8 cellular contexts compared by ENCODE assay signal in genomic region chr1:75725256-75725655, GRCh38. TPM values are rescaled to one million over a fixed set of nuclear protein-coding genes. Genes with fewer than 3 reads are reported as not detected.
DNase-seq lines count a peak whose midpoint lies in the region; ATAC-seq lines count a peak whose summit lies in the region.

No MANE protein-coding gene starts in this region.

- H3K27ac Mint-ChIP-seq in activated T-cell treated with anti-CD3 and anti-CD28 coated beads, Interleukin-2, amount 50 U/mL, for 72 hours: peak overlapping the region; percentile 98
- peak overlapping the region; percentile 95 for H3K27ac Mint-ChIP-seq in activated naive CD8-positive, alpha-beta T cell

- peaks cover 0 to 2% of the 10 kb centered on the region in 2 donors for H3K9me3 Mint-ChIP-seq in activated T-cell treated with anti-CD3 and anti-CD28 coated beads, Interleukin-2, amount 50 U/mL, for 72 hours
- no peaks in the 10 kb centered on the region for H3K9me3 Mint-ChIP-seq in activated naive CD8-positive, alpha-beta T cell (ENCODE audit: low read depth)

- H3K36me3 ChIP-seq in iPS-20b (ENCODE audit: insufficient read depth, low read depth, low read length): no peaks in the 10 kb centered on the region; the same call in 1 of the 2 replicates
- no peaks in the 10 kb centered on the region for H3K36me3 ChIP-seq in stomach smooth muscle (ENCODE audit: control insufficient read depth in 2 of 2, insufficient read depth in 2 of 2, low read length in 2 of 2)

- H3K9ac ChIP-seq in iPS-20b (ENCODE audit: low read depth, low read length) (peak overlapping the region; percentile 90), stomach smooth muscle (ENCODE audit: low read length in 2 of 2) (peak overlapping the region; percentile 94)

- H3K9me3 ChIP-seq in iPS-20b (ENCODE audit: insufficient read depth, low read depth, low read length) (no peaks in the 10 kb centered on the region; the same call in 1 of the 2 replicates), stomach smooth muscle (ENCODE audit: control insufficient read depth in 2 of 2, low read length in 2 of 2) (no peaks in the 10 kb centered on the region)

- H3K4me1 ChIP-seq in iPS-20b (ENCODE audit: insufficient read depth, low read length) (peaks cover 19% of the 10 kb centered on the region; the same call in 1 of the 2 replicates), stomach smooth muscle (ENCODE audit: control insufficient read depth, insufficient read depth, low read length) (peaks cover 7% of the 10 kb centered on the region)

- H3K27ac ChIP-seq in iPS-20b (ENCODE audit: low read length): no peak overlapping the region
- peak overlapping the region; percentile 88 for H3K27ac ChIP-seq in stomach smooth muscle (ENCODE audit: low read length)

- peak overlapping the region; percentile 95 to 97 for H3K4me3 Mint-ChIP-seq in activated T-cell treated with anti-CD3 and anti-CD28 coated beads, Interleukin-2, amount 50 U/mL, for 72 hours
- peak overlapping the region; percentile 98 for H3K4me3 Mint-ChIP-seq in activated naive CD8-positive, alpha-beta T cell

- DNase-seq in activated T-cell treated with anti-CD3 and anti-CD28 coated beads, Interleukin-2, amount 50 U/mL, for 72 hours: no peak
- no peak for DNase-seq in activated T-cell treated with anti-CD3 and anti-CD28 coated beads, Interleukin-2, amount 50 U/mL, for 48 hours
- no peak for DNase-seq in mucosa of gallbladder (ENCODE audit: low spot score)
- DNase-seq in cerebellum (ENCODE audit: low spot score): no peak
- DNase-seq in DMS153 treated with DMSO at 0.1 percent for 48 hours (lab: John Stamatoyannopoulos, UW; ENCODE audit: unreplicated experiment): no peak

- no peaks in the 10 kb centered on the region for H3K27me3 Mint-ChIP-seq in activated T-cell treated with anti-CD3 and anti-CD28 coated beads, Interleukin-2, amount 50 U/mL, for 72 hours (ENCODE audit: low read depth)
- no peaks in the 10 kb centered on the region for H3K27me3 Mint-ChIP-seq in activated naive CD8-positive, alpha-beta T cell

- H3K27me3 ChIP-seq in iPS-20b (ENCODE audit: insufficient read depth, low read length): no peaks in the 10 kb centered on the region
- no peaks in the 10 kb centered on the region for H3K27me3 ChIP-seq in stomach smooth muscle (ENCODE audit: control insufficient read depth in 1 of 2, insufficient read depth in 2 of 2, low read length in 2 of 2)

- peaks cover 2 to 4% of the 10 kb centered on the region in 2 donors for H3K36me3 Mint-ChIP-seq in activated T-cell treated with anti-CD3 and anti-CD28 coated beads, Interleukin-2, amount 50 U/mL, for 72 hours (ENCODE audit: insufficient read depth in 2 of 2)
- H3K36me3 Mint-ChIP-seq in activated naive CD8-positive, alpha-beta T cell: peaks cover 3% of the 10 kb centered on the region

- H3K4me3 ChIP-seq in iPS-20b (ENCODE audit: low read length): peak overlapping the region; percentile 95
- peak overlapping the region; percentile 83 to 92 for H3K4me3 ChIP-seq in stomach smooth muscle (ENCODE audit: low read length in 2 of 2)

- H3K4me1 Mint-ChIP-seq in activated T-cell treated with anti-CD3 and anti-CD28 coated beads, Interleukin-2, amount 50 U/mL, for 72 hours (ENCODE audit: low read depth): peaks cover 49% of the 10 kb centered on the region
- H3K4me1 Mint-ChIP-seq in activated naive CD8-positive, alpha-beta T cell (ENCODE audit: low read depth): peaks cover 58% of the 10 kb centered on the region

- no peak for ATAC-seq in activated T-cell treated with anti-CD3 and anti-CD28 coated beads, Interleukin-2, amount 50 U/mL, for 72 hours (replicated peaks in 1 of 2)

RNA-seq across cellular contexts. Expression of gene ACADM, which starts 0.7 kb away (rescaled TPM):
- 10 to 100 TPM; 43.1 to 48.9 TPM for total RNA-seq in activated T-cell treated with anti-CD3 and anti-CD28 coated beads, Interleukin-2, amount 50 U/mL, for 72 hours
- total RNA-seq in mucosa of gallbladder (49.3 TPM), cerebellum (71.5 TPM)
